ENCODE assay signal across 8 cellular contexts in the genomic region with DNA sequence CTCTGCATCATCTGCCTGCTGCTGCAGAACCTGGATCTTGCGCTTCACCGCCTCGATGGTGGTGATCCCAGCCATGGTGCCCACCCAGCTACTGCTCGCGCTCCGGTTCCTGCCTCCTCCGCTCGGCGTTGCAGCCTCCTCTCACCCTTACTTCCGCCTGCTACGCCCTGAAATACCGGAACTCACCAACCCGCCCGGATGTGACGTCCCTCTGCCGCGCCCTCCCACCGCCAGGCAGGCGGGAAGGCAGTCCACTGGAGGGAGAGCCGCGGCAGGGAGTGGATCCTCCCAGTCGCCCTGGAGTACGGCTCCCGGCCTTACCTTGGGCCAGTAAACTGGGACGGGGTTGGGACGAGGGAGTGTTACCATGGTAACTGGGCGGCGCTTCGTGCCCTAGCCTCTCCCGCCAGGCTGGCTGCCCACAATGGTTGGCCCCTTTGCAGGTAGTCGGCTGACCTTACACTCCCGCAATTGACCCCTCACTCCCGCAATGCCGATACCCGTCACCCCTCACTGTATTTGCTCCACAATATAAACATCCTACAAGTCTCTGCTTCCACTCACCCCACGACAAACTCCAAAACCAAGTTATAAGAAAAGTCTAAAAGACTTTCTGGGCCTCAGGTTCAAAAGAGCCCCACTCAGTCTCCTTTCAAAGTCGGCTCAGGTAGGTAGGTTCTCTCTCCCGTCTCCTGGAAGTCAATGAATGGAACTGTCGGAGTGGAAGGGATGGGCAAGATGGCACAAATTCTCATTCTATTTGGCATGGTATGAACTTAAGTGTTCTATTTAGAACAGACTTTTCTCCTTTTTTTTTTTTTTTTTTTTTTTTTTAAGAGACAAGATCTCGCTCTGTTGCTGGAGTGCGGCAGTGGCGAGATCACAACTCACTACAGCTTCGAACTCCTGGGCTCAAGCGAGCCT. TPM values are rescaled to one million over a fixed set of nuclear protein-coding genes. Genes with fewer than 3 reads are reported as not detected.
DNase-seq lines count a peak whose midpoint lies in the region; ATAC-seq and TF ChIP-seq lines count a peak whose summit lies in the region.

No MANE protein-coding gene starts in this region.

- ATAC-seq in effector memory CD8-positive, alpha-beta T cell (replicated peaks), result peak; percentile 82
- ATAC-seq in memory B cell (ENCODE audit: low read depth), result peak; percentile 79

- H3K27ac Mint-ChIP-seq in effector memory CD8-positive, alpha-beta T cell, result peak overlapping the region; percentile 85 to 96
- peak overlapping the region; percentile 94 for H3K27ac Mint-ChIP-seq in memory B cell

- peaks cover 34% of the 10 kb centered on the region for H3K36me3 Mint-ChIP-seq in effector memory CD8-positive, alpha-beta T cell (ENCODE audit: insufficient read depth)
- H3K36me3 Mint-ChIP-seq in memory B cell, result peaks cover 3% of the 10 kb centered on the region

- peaks cover 7 to 8% of the 10 kb centered on the region in 2 donors for H3K27me3 Mint-ChIP-seq in effector memory CD8-positive, alpha-beta T cell
- H3K27me3 Mint-ChIP-seq in memory B cell, result peaks cover 3% of the 10 kb centered on the region

- H3K4me1 Mint-ChIP-seq in effector memory CD8-positive, alpha-beta T cell (ENCODE audit: low read depth in 2 of 2), result peaks cover 40 to 47% of the 10 kb centered on the region in 2 donors
- peaks cover 32% of the 10 kb centered on the region for H3K4me1 Mint-ChIP-seq in memory B cell

- DNase-seq in COLO668 (lab: John Stamatoyannopoulos, UW; ENCODE audit: unreplicated experiment) (peak; percentile 99), GM20000 (ENCODE audit: low spot score) (peak; percentile 89), HT1080 (ENCODE audit: low read depth) (peak; percentile 99), NOMO-1 (lab: John Stamatoyannopoulos, UW; ENCODE audit: unreplicated experiment in 2 of 2) (peak; percentile 85 to 92), memory B cell (ENCODE audit: low spot score in 2 of 2) (peak; percentile 87 to 93)
- DNase-seq in activated CD8-positive, alpha-beta memory T cell treated with anti-CD3 and anti-CD28 coated beads for 48 hours (ENCODE audit: low read depth in 2 of 3, low spot score in 2 of 3), result peak; percentile 92 to 94 (median 93)
- DNase-seq in effector memory CD8-positive, alpha-beta T cell, result peak; percentile 89 to 96 (median 91)
- peak; percentile 89 for DNase-seq in stimulated activated CD8-positive, alpha-beta memory T cell treated with anti-CD3 and anti-CD28 coated beads, Interleukin-12 subunit alpha, Interleukin-12 subunit beta, amount 100 ng/mL, for 1 hour (ENCODE audit: low read depth)

- no peaks in the 10 kb centered on the region for H3K9me3 Mint-ChIP-seq in effector memory CD8-positive, alpha-beta T cell
- H3K9me3 Mint-ChIP-seq in memory B cell, result no peaks in the 10 kb centered on the region

- no peak for TF ChIP-seq CTCF in GM20000 (IDR thresholded peaks at IDR 0.05; ENCODE audit: extremely low read depth, missing control alignments)

- H3K4me3 Mint-ChIP-seq in effector memory CD8-positive, alpha-beta T cell, result peak overlapping the region; percentile 96 to 100
- peak overlapping the region; percentile 100 for H3K4me3 Mint-ChIP-seq in memory B cell

RNA-seq across cellular contexts. Expression of gene TPM3, which starts 8.6 kb away (rescaled TPM):
- total RNA-seq in HT1080 (2014; rRNA removed; shearing (Covaris generic)), result 703 and 744 TPM in 2 replicates
- polyA plus RNA-seq in HT1080 (2015; cell fraction: cytosol; rRNA removed), result 693 and 787 TPM in 2 replicates
- polyA plus RNA-seq in HT1080 (2015; cell fraction: nucleus; rRNA removed), result 470 and 483 TPM in 2 replicates

RNA-seq across cellular contexts. Expression of gene CFAP141, which starts 22.8 kb away (rescaled TPM):
- not detected in 2 replicates for total RNA-seq in HT1080 (2014; rRNA removed; shearing (Covaris generic))
- not detected in 2 replicates for polyA plus RNA-seq in HT1080 (2015; cell fraction: cytosol; rRNA removed)
- not detected in 2 replicates for polyA plus RNA-seq in HT1080 (2015; cell fraction: nucleus; rRNA removed)

RNA-seq across cellular contexts. Expression of gene NUP210L, which starts 28.4 kb away (rescaled TPM):
- 0.03 TPM in 1 of 2 replicates, not detected in the other for total RNA-seq in HT1080 (2014; rRNA removed; shearing (Covaris generic))
- not detected in 2 replicates for polyA plus RNA-seq in HT1080 (2015; cell fraction: cytosol; rRNA removed)
- polyA plus RNA-seq in HT1080 (2015; cell fraction: nucleus; rRNA removed), result 0.05 TPM in 1 of 2 replicates, not detected in the other

RNA-seq across cellular contexts. Expression of gene UBAP2L, which starts 37.4 kb away (rescaled TPM):
- total RNA-seq in HT1080 (2014; rRNA removed; shearing (Covaris generic)), result 104 and 140 TPM in 2 replicates
- 122 and 130 TPM in 2 replicates for polyA plus RNA-seq in HT1080 (2015; cell fraction: cytosol; rRNA removed)
- polyA plus RNA-seq in HT1080 (2015; cell fraction: nucleus; rRNA removed), result 336 and 368 TPM in 2 replicates

Comparison
In these comparisons a context has a peak if more than half of its experiments do, and no peak if none do; other contexts are left out.
1. Peak in every context shown above with its lines: DNase-seq and ATAC-seq.